ENCODE assay signal across 21 cellular contexts in genomic region chr7:100324194-100324593, GRCh38. TPM values are rescaled to one million over a fixed set of nuclear protein-coding genes. Genes with fewer than 3 reads are reported as not detected.
"Had no signal": no experiment of that assay in that cellular context is flagged by ENCODE, and none has a peak within 500 bp of the region (broad histone marks: within the 10 kb centered on the region; RNA-seq: fewer than 3 reads in every experiment).

No MANE protein-coding gene starts in this region.

RNA-seq across cellular contexts. Expression of gene SPDYE3, which starts 16.7 kb away (rescaled TPM):
- total RNA-seq: naive thymus-derived CD8-positive, alpha-beta T cell; natural killer cell treated with Interleukin-12 subunit alpha and Interleukin-12 subunit beta and Interleukin-15 and Interleukin-18, amount 100 ng/mL, for 72 hours; omental fat pad; osteocyte; pancreas; posterior vena cava; pulmonary artery endothelial cell; right atrium auricular region; sciatic nerve; smooth muscle cell; spleen; stomach; subcutaneous adipose tissue; temporal lobe; thoracic aorta; thyroid gland; tibial nerve; upper lobe of left lung; ureter; vagina had no signal
- polyA plus RNA-seq: neural cell, stomach had no signal
